12 cellular contexts compared by ENCODE assay signal in genomic region chr7:2511769-2512168, GRCh38. TPM values are rescaled to one million over a fixed set of nuclear protein-coding genes. Genes with fewer than 3 reads are reported as not detected.
DNase-seq lines count a peak whose midpoint lies in the region; ATAC-seq, FAIRE-seq and TF ChIP-seq lines count a peak whose summit lies in the region.
"Had no signal": no experiment of that assay in that cellular context is flagged by ENCODE, and none has a peak within 500 bp of the region (broad histone marks: within the 10 kb centered on the region; RNA-seq: fewer than 3 reads in every experiment).

No MANE protein-coding gene starts in this region.

- no peak for TF ChIP-seq POLR2A in HepG2 (IDR thresholded peaks at IDR 0.05; ENCODE audit: insufficient read depth in 1 of 2, low read depth in 2 of 2, low read length in 2 of 2)
- no peak for TF ChIP-seq POLR2A in transverse colon (IDR thresholded peaks at IDR 0.05)
- no peak for TF ChIP-seq POLR2A in tibial nerve (IDR thresholded peaks at IDR 0.05)

- H3K9ac ChIP-seq in HepG2 (ENCODE audit: insufficient read depth, low read depth, low read length) = no peak overlapping the region

- WGBS in HepG2 (ENCODE audit: low lambda C conversion rate) = 2% methylated on average over 7 of the region's 18 CpGs
- 54% methylated on average over 7 of the region's 18 CpGs; no CpG with 5 or more reads in 1 of the 2 donors for WGBS in transverse colon (ENCODE audit: low coverage in 1 of 2), 2 donors
- 59% methylated on average over 15 of the region's 18 CpGs; no CpG with 5 or more reads in 1 of the 2 donors for WGBS in tibial nerve, 2 donors

- H3K9me3 ChIP-seq in HepG2 (ENCODE audit: low read length) (no peaks in the 10 kb centered on the region), transverse colon (no peaks in the 10 kb centered on the region), tibial nerve (no peaks in the 10 kb centered on the region)

- TF ChIP-seq EP300 in HepG2 (IDR thresholded peaks at IDR 0.05; ENCODE audit: low read depth in 2 of 2, low read length in 2 of 2) (no peak), HepG2 (CRISPR knock-in tag; IDR thresholded peaks at IDR 0.05; ENCODE audit: borderline replicate concordance) (no peak), transverse colon (IDR thresholded peaks at IDR 0.05; ENCODE audit: low read depth) (no peak), tibial nerve (IDR thresholded peaks at IDR 0.05) (no peak)

- TF ChIP-seq RAD21 in HepG2 (CRISPR knock-in tag; IDR thresholded peaks at IDR 0.05) = no peak

- H3K9me3 Mint-ChIP-seq in activated naive CD4-positive, alpha-beta T cell treated with anti-CD3 and anti-CD28 coated beads, Interleukin-2, amount 50 U/mL, for 24 hours = no peaks in the 10 kb centered on the region
- H3K9me3 Mint-ChIP-seq in activated T-helper 1 cell treated with anti-CD3 and anti-CD28 coated beads, Interleukin-12 subunit alpha, Interleukin-12 subunit beta, Interleukin-2, Interleukin-4 antibody, amounts not matched to agents 30 ng/mL and 10 ng/mL and 1 ng/mL, durations not matched to agents 14 hours and 24 hours and 36 hours = no peaks in the 10 kb centered on the region

- H3K27ac Mint-ChIP-seq in activated naive CD4-positive, alpha-beta T cell treated with anti-CD3 and anti-CD28 coated beads, Interleukin-2, amount 50 U/mL, for 24 hours = peak overlapping the region; percentile 77
- peak overlapping the region; percentile 89 for H3K27ac Mint-ChIP-seq in activated T-helper 1 cell treated with anti-CD3 and anti-CD28 coated beads, Interleukin-12 subunit alpha, Interleukin-12 subunit beta, Interleukin-2, Interleukin-4 antibody, amounts not matched to agents 30 ng/mL and 10 ng/mL and 1 ng/mL, durations not matched to agents 14 hours and 24 hours and 36 hours

- BruUV-seq in HepG2 (replicated peaks; lab: Mats Ljungman, UMichigan) = no TSS peak

- peaks cover 10 to 82% of the 10 kb centered on the region in 2 experiments; a peak in 4 of 5 replicates for H3K27me3 ChIP-seq in HepG2 (ENCODE audit: control insufficient read depth in 1 of 2, insufficient read depth in 2 of 2, low read length in 2 of 2)
- H3K27me3 ChIP-seq in transverse colon = no peaks in the 10 kb centered on the region
- H3K27me3 ChIP-seq in tibial nerve = no peaks in the 10 kb centered on the region

- H3K36me3 ChIP-seq in HepG2 (replicated peaks in 1 of 2; ENCODE audit: control insufficient read depth in 1 of 2, insufficient read depth in 2 of 2, low read length in 2 of 2) (no peaks in the 10 kb centered on the region), transverse colon (no peaks in the 10 kb centered on the region), tibial nerve (no peaks in the 10 kb centered on the region)
- H3K36me3 ChIP-seq: cardiac muscle cell had no signal

- H3K4me1 Mint-ChIP-seq in activated naive CD4-positive, alpha-beta T cell treated with anti-CD3 and anti-CD28 coated beads, Interleukin-2, amount 50 U/mL, for 24 hours = peaks cover 53% of the 10 kb centered on the region
- H3K4me1 Mint-ChIP-seq in activated T-helper 1 cell treated with anti-CD3 and anti-CD28 coated beads, Interleukin-12 subunit alpha, Interleukin-12 subunit beta, Interleukin-2, Interleukin-4 antibody, amounts not matched to agents 30 ng/mL and 10 ng/mL and 1 ng/mL, durations not matched to agents 14 hours and 24 hours and 36 hours (ENCODE audit: low read depth) = peaks cover 42% of the 10 kb centered on the region

- H3K27me3 Mint-ChIP-seq in activated naive CD4-positive, alpha-beta T cell treated with anti-CD3 and anti-CD28 coated beads, Interleukin-2, amount 50 U/mL, for 24 hours = no peaks in the 10 kb centered on the region
- H3K27me3 Mint-ChIP-seq in activated T-helper 1 cell treated with anti-CD3 and anti-CD28 coated beads, Interleukin-12 subunit alpha, Interleukin-12 subunit beta, Interleukin-2, Interleukin-4 antibody, amounts not matched to agents 30 ng/mL and 10 ng/mL and 1 ng/mL, durations not matched to agents 14 hours and 24 hours and 36 hours (ENCODE audit: insufficient read depth) = peaks cover 5% of the 10 kb centered on the region

- DNase-seq in activated naive CD4-positive, alpha-beta T cell treated with Interleukin-2 at 50 U/mL for 16 hours = no peak
- DNase-seq in activated T-helper 1 cell treated with anti-CD3 and anti-CD28 coated beads, Interleukin-12 subunit alpha, Interleukin-12 subunit beta, Interleukin-2, Interleukin-4 antibody, amounts not matched to agents 30 ng/mL and 10 ng/mL and 1 ng/mL, durations not matched to agents 14 hours and 24 hours and 36 hours (ENCODE audit: low spot score) = no peak
- DNase-seq in HepG2 (ENCODE audit: low spot score) = no peak
- DNase-seq in transverse colon = no peak
- DNase-seq in NCI-H2171 (lab: John Stamatoyannopoulos, UW) = no peak
- DNase-seq in NCI-H226 = no peak
- DNase-seq in tibial nerve (ENCODE audit: low spot score in 2 of 2) = no peak
- DNase-seq: GOT3, kidney glomerular epithelial cell had no signal

- intact Hi-C loops in activated T-helper 1 cell treated with anti-CD3 and anti-CD28 coated beads, Interleukin-12 subunit alpha, Interleukin-12 subunit beta, Interleukin-2, Interleukin-4 antibody, amounts not matched to agents 30 ng/mL and 10 ng/mL and 1 ng/mL, durations not matched to agents 14 hours and 24 hours and 36 hours (cut with micrococcal nuclease) = no loop called here
- intact Hi-C loops in HepG2 (cut with micrococcal nuclease; ENCODE audit: unreplicated experiment) (no loop called here), transverse colon (cut with DNase I; ENCODE audit: low total_unique reads) (no loop called here)

- POLR2A ChIA-PET in HepG2 (lab: Yijun Ruan, JAX) = no interaction called here

- ATAC-seq in HepG2 = peak; percentile 37; the same call in 2 of the 3 replicates

- H3K4me3 ChIP-seq in HepG2 (replicated peaks in 1 of 3; ENCODE audit: insufficient read depth in 1 of 3, low read depth in 2 of 3, low read length in 3 of 3) (peak overlapping the region; percentile 19 to 71 (median 46); a peak in 4 of 6 replicates), transverse colon (no peak overlapping the region), tibial nerve (peak overlapping the region in 1 of 4 donors; percentile 27)
- H3K4me3 ChIP-seq: cardiac muscle cell had no signal

- in situ Hi-C loops in HepG2 (cut with HindIII; ENCODE audit: extremely low pct_ligation_motif_present, low pct_unique_long_range_greater_than_20kb) (no loop called here), transverse colon (cut with MboI; ENCODE audit: low pct_ligation_motif_present in 1 of 4, low pct_unique_long_range_greater_than_20kb in 1 of 4, low sequenced_read_pairs in 3 of 4) (no loop called here)

- H3K27ac ChIP-seq in HepG2 (ENCODE audit: extremely low read length, insufficient read depth, low read length) (no peak overlapping the region), transverse colon (peak overlapping the region; percentile 50 to 65 (median 64)), tibial nerve (peak overlapping the region in 2 of 4 donors; percentile 22 to 85)
- H3K27ac ChIP-seq: cardiac muscle cell had no signal

- H3K4me2 ChIP-seq in HepG2 (ENCODE audit: low read depth, low read length) = peak overlapping the region; percentile 83

- CTCF ChIA-PET in HepG2 (lab: Yijun Ruan, JAX; ENCODE audit: low intra/inter-chr PET ratio, low total read pairs) = no interaction called here

- H3K79me2 ChIP-seq in HepG2 (ENCODE audit: insufficient read depth, low read length) = no peaks in the 10 kb centered on the region

- 0 out of 2 replicates have a peak, but pooled peaks have one; percentile 2 for TF ChIP-seq CTCF in HepG2 (CRISPR knock-in tag; IDR thresholded peaks at IDR 0.05)
- TF ChIP-seq CTCF in transverse colon (IDR thresholded peaks at IDR 0.05) = no peak
- no peak for TF ChIP-seq CTCF in tibial nerve (IDR thresholded peaks at IDR 0.05)

- peak overlapping the region; percentile 69 for H3K4me3 Mint-ChIP-seq in activated naive CD4-positive, alpha-beta T cell treated with anti-CD3 and anti-CD28 coated beads, Interleukin-2, amount 50 U/mL, for 24 hours
- H3K4me3 Mint-ChIP-seq in activated T-helper 1 cell treated with anti-CD3 and anti-CD28 coated beads, Interleukin-12 subunit alpha, Interleukin-12 subunit beta, Interleukin-2, Interleukin-4 antibody, amounts not matched to agents 30 ng/mL and 10 ng/mL and 1 ng/mL, durations not matched to agents 14 hours and 24 hours and 36 hours = peak overlapping the region; percentile 26

- peaks cover 79% of the 10 kb centered on the region for H3K4me1 ChIP-seq in HepG2 (ENCODE audit: insufficient read depth, low read length)
- peaks cover 15 to 37% (median 28%) of the 10 kb centered on the region in 4 donors for H3K4me1 ChIP-seq in transverse colon
- H3K4me1 ChIP-seq in tibial nerve = peaks cover 0 to 46% (median 29%) of the 10 kb centered on the region in 4 donors

- FAIRE-seq in HepG2 (lab: Jason Lieb, UNC) = no peak

- H4K20me1 ChIP-seq in HepG2 (ENCODE audit: insufficient read depth, low read length) = no peaks in the 10 kb centered on the region

- H3K36me3 Mint-ChIP-seq in activated naive CD4-positive, alpha-beta T cell treated with anti-CD3 and anti-CD28 coated beads, Interleukin-2, amount 50 U/mL, for 24 hours = no peaks in the 10 kb centered on the region
- H3K36me3 Mint-ChIP-seq in activated T-helper 1 cell treated with anti-CD3 and anti-CD28 coated beads, Interleukin-12 subunit alpha, Interleukin-12 subunit beta, Interleukin-2, Interleukin-4 antibody, amounts not matched to agents 30 ng/mL and 10 ng/mL and 1 ng/mL, durations not matched to agents 14 hours and 24 hours and 36 hours (ENCODE audit: low read depth) = no peaks in the 10 kb centered on the region

- H2AFZ ChIP-seq in HepG2 (ENCODE audit: low read length) = no peak overlapping the region

RNA-seq across cellular contexts. Expression of gene LFNG, which starts 7.8 kb away (rescaled TPM):
- total RNA-seq in activated T-helper 1 cell treated with anti-CD3 and anti-CD28 coated beads, Interleukin-12 subunit alpha, Interleukin-12 subunit beta, Interleukin-2, Interleukin-4 antibody, amounts not matched to agents 30 ng/mL and 10 ng/mL and 1 ng/mL, durations not matched to agents 14 hours and 24 hours and 36 hours = 34.8 and 34.9 TPM in 2 replicates
- total RNA-seq in HepG2 (2016; rRNA removed; fragmentation: Illumina TruSeq; extraction: Trizol) (0.44 TPM in 1 of 2 replicates, not detected in the other), transverse colon (100 to 1,000 TPM in 2 of 4 donors, 10 to 100 TPM in 2; 17.9 to 162 (median 80.6) TPM), tibial nerve (10 to 100 TPM in 3 of 4 donors, 1 to 10 TPM in 1; 8.8 to 21.6 (median 11.3) TPM)
- not detected in 2 replicates for total RNA-seq in HepG2 (2016; cell fraction: cytosol; rRNA removed; fragmentation: Illumina TruSeq; extraction: Trizol; ENCODE audit: low read depth)
- total RNA-seq in HepG2 (2016; cell fraction: insoluble cytoplasmic fraction; rRNA removed; fragmentation: Illumina TruSeq; extraction: Trizol) = 0.18 and 0.80 TPM in 2 replicates
- total RNA-seq in HepG2 (2016; cell fraction: membrane; rRNA removed; fragmentation: Illumina TruSeq; extraction: Trizol) = 0.22 and 0.24 TPM in 2 replicates
- 0.19 and 0.81 TPM in 2 replicates for total RNA-seq in HepG2 (2016; cell fraction: nucleus; rRNA removed; fragmentation: Illumina TruSeq; extraction: Trizol)
- polyA plus RNA-seq in HepG2 (2011; rRNA removed) = 1.5 and 1.6 TPM in 2 replicates
- 1.1 and 2.1 TPM in 2 replicates for polyA plus RNA-seq in HepG2 (2011; cell fraction: cytosol; rRNA removed)
- polyA plus RNA-seq in HepG2 (2011; cell fraction: nucleus; rRNA removed) = 3.6 and 4.6 TPM in 2 replicates
- 0.72 and 1.2 TPM in 2 replicates for polyA plus RNA-seq in HepG2 (2012)
- 0.07 and 0.11 TPM in 2 replicates for polyA plus RNA-seq in HepG2 (2016; cell fraction: cytosol; fragmentation: Illumina TruSeq; extraction: Trizol; ENCODE audit: low read depth)
- polyA plus RNA-seq in HepG2 (2016; cell fraction: insoluble cytoplasmic fraction; fragmentation: Illumina TruSeq; extraction: Trizol; ENCODE audit: low read depth) = 0.16 TPM in 1 of 2 replicates, not detected in the other
- 0.12 and 0.18 TPM in 2 replicates for polyA plus RNA-seq in HepG2 (2016; cell fraction: membrane; fragmentation: Illumina TruSeq; extraction: Trizol; ENCODE audit: low read depth)
- 0.70 and 1.00 TPM in 2 replicates for polyA plus RNA-seq in HepG2 (2016; cell fraction: nucleus; fragmentation: Illumina TruSeq; extraction: Trizol; ENCODE audit: insufficient read depth, low read depth)
- 3.4 and 11.1 TPM in 2 replicates for polyA minus RNA-seq in HepG2 (2011; rRNA and poly(A)+ RNA removed; ENCODE audit: low replicate concordance)
- 1.5 TPM in 2 replicates for polyA minus RNA-seq in HepG2 (2011; cell fraction: cytosol; rRNA and poly(A)+ RNA removed)
- 2.4 and 4.6 TPM in 2 replicates for polyA minus RNA-seq in HepG2 (2011; cell fraction: nucleus; rRNA and poly(A)+ RNA removed)

RNA-seq across cellular contexts. Expression of gene GRIFIN, which starts 35.6 kb away (rescaled TPM):
- not detected in 2 replicates for total RNA-seq in activated T-helper 1 cell treated with anti-CD3 and anti-CD28 coated beads, Interleukin-12 subunit alpha, Interleukin-12 subunit beta, Interleukin-2, Interleukin-4 antibody, amounts not matched to agents 30 ng/mL and 10 ng/mL and 1 ng/mL, durations not matched to agents 14 hours and 24 hours and 36 hours
- total RNA-seq in HepG2 (2016; rRNA removed; fragmentation: Illumina TruSeq; extraction: Trizol) = not detected in 2 replicates
- not detected in 2 replicates for total RNA-seq in HepG2 (2016; cell fraction: cytosol; rRNA removed; fragmentation: Illumina TruSeq; extraction: Trizol; ENCODE audit: low read depth)
- not detected in 2 replicates for total RNA-seq in HepG2 (2016; cell fraction: insoluble cytoplasmic fraction; rRNA removed; fragmentation: Illumina TruSeq; extraction: Trizol)
- not detected in 2 replicates for total RNA-seq in HepG2 (2016; cell fraction: membrane; rRNA removed; fragmentation: Illumina TruSeq; extraction: Trizol)
- total RNA-seq in HepG2 (2016; cell fraction: nucleus; rRNA removed; fragmentation: Illumina TruSeq; extraction: Trizol) = not detected in 2 replicates
- polyA plus RNA-seq in HepG2 (2011; rRNA removed) = not detected in 2 replicates
- not detected in 2 replicates for polyA plus RNA-seq in HepG2 (2011; cell fraction: cytosol; rRNA removed)
- polyA plus RNA-seq in HepG2 (2011; cell fraction: nucleus; rRNA removed) = not detected in 2 replicates
- polyA plus RNA-seq in HepG2 (2012) = not detected in 2 replicates
- polyA plus RNA-seq in HepG2 (2016; cell fraction: cytosol; fragmentation: Illumina TruSeq; extraction: Trizol; ENCODE audit: low read depth) = not detected in 2 replicates
- not detected in 2 replicates for polyA plus RNA-seq in HepG2 (2016; cell fraction: insoluble cytoplasmic fraction; fragmentation: Illumina TruSeq; extraction: Trizol; ENCODE audit: low read depth)
- polyA plus RNA-seq in HepG2 (2016; cell fraction: membrane; fragmentation: Illumina TruSeq; extraction: Trizol; ENCODE audit: low read depth) = not detected in 2 replicates
- polyA plus RNA-seq in HepG2 (2016; cell fraction: nucleus; fragmentation: Illumina TruSeq; extraction: Trizol; ENCODE audit: insufficient read depth, low read depth) = not detected in 2 replicates
- not detected in 2 replicates for polyA minus RNA-seq in HepG2 (2011; rRNA and poly(A)+ RNA removed; ENCODE audit: low replicate concordance)
- not detected in 2 replicates for polyA minus RNA-seq in HepG2 (2011; cell fraction: cytosol; rRNA and poly(A)+ RNA removed)
- polyA minus RNA-seq in HepG2 (2011; cell fraction: nucleus; rRNA and poly(A)+ RNA removed) = not detected in 2 replicates
- not detected for total RNA-seq in transverse colon
- not detected for total RNA-seq in tibial nerve
- total RNA-seq: cardiac muscle cell, posterior vena cava had no signal
- polyA plus RNA-seq: cardiac muscle cell had no signal

RNA-seq across cellular contexts. Expression of gene BRAT1, which starts 43.6 kb away (rescaled TPM):
- 39.2 and 42.9 TPM in 2 replicates for total RNA-seq in activated T-helper 1 cell treated with anti-CD3 and anti-CD28 coated beads, Interleukin-12 subunit alpha, Interleukin-12 subunit beta, Interleukin-2, Interleukin-4 antibody, amounts not matched to agents 30 ng/mL and 10 ng/mL and 1 ng/mL, durations not matched to agents 14 hours and 24 hours and 36 hours
- total RNA-seq in HepG2 (2016; rRNA removed; fragmentation: Illumina TruSeq; extraction: Trizol) = 16.7 and 20.3 TPM in 2 replicates
- 3.4 and 3.6 TPM in 2 replicates for total RNA-seq in HepG2 (2016; cell fraction: cytosol; rRNA removed; fragmentation: Illumina TruSeq; extraction: Trizol; ENCODE audit: low read depth)
- 13.2 and 21.6 TPM in 2 replicates for total RNA-seq in HepG2 (2016; cell fraction: insoluble cytoplasmic fraction; rRNA removed; fragmentation: Illumina TruSeq; extraction: Trizol)
- 6.7 and 7.9 TPM in 2 replicates for total RNA-seq in HepG2 (2016; cell fraction: membrane; rRNA removed; fragmentation: Illumina TruSeq; extraction: Trizol)
- total RNA-seq in HepG2 (2016; cell fraction: nucleus; rRNA removed; fragmentation: Illumina TruSeq; extraction: Trizol) = 18.7 and 21.1 TPM in 2 replicates
- polyA plus RNA-seq in HepG2 (2011; rRNA removed) = 10.2 and 14.6 TPM in 2 replicates
- 5.0 and 10.7 TPM in 2 replicates for polyA plus RNA-seq in HepG2 (2011; cell fraction: cytosol; rRNA removed)
- polyA plus RNA-seq in HepG2 (2011; cell fraction: nucleus; rRNA removed) = 126 and 171 TPM in 2 replicates
- polyA plus RNA-seq in HepG2 (2012) = 10.2 and 14.9 TPM in 2 replicates
- polyA plus RNA-seq in HepG2 (2016; cell fraction: cytosol; fragmentation: Illumina TruSeq; extraction: Trizol; ENCODE audit: low read depth) = 1.2 and 1.3 TPM in 2 replicates
- polyA plus RNA-seq in HepG2 (2016; cell fraction: insoluble cytoplasmic fraction; fragmentation: Illumina TruSeq; extraction: Trizol; ENCODE audit: low read depth) = 10.1 and 12.8 TPM in 2 replicates
- 3.8 and 4.4 TPM in 2 replicates for polyA plus RNA-seq in HepG2 (2016; cell fraction: membrane; fragmentation: Illumina TruSeq; extraction: Trizol; ENCODE audit: low read depth)
- 43.7 and 48.3 TPM in 2 replicates for polyA plus RNA-seq in HepG2 (2016; cell fraction: nucleus; fragmentation: Illumina TruSeq; extraction: Trizol; ENCODE audit: insufficient read depth, low read depth)
- 16.2 and 23.5 TPM in 2 replicates for polyA minus RNA-seq in HepG2 (2011; rRNA and poly(A)+ RNA removed; ENCODE audit: low replicate concordance)
- polyA minus RNA-seq in HepG2 (2011; cell fraction: cytosol; rRNA and poly(A)+ RNA removed) = 7.9 and 8.9 TPM in 2 replicates
- 10.3 and 10.4 TPM in 2 replicates for polyA minus RNA-seq in HepG2 (2011; cell fraction: nucleus; rRNA and poly(A)+ RNA removed)
- total RNA-seq in transverse colon = 100 to 1,000 TPM in 1 of 4 donors, 10 to 100 TPM in 3; 31.7 to 120 (median 40.4) TPM
- 10 to 100 TPM; 38.0 to 72.9 (median 52.0) TPM for total RNA-seq in tibial nerve

RNA-seq across cellular contexts. Expression of gene IQCE, which starts 47.0 kb away (rescaled TPM):
- total RNA-seq in activated T-helper 1 cell treated with anti-CD3 and anti-CD28 coated beads, Interleukin-12 subunit alpha, Interleukin-12 subunit beta, Interleukin-2, Interleukin-4 antibody, amounts not matched to agents 30 ng/mL and 10 ng/mL and 1 ng/mL, durations not matched to agents 14 hours and 24 hours and 36 hours = 10.5 and 11.1 TPM in 2 replicates
- total RNA-seq in HepG2 (2016; rRNA removed; fragmentation: Illumina TruSeq; extraction: Trizol) = 2.5 and 3.0 TPM in 2 replicates
- 1.8 and 2.7 TPM in 2 replicates for total RNA-seq in HepG2 (2016; cell fraction: cytosol; rRNA removed; fragmentation: Illumina TruSeq; extraction: Trizol; ENCODE audit: low read depth)
- 1.6 and 2.7 TPM in 2 replicates for total RNA-seq in HepG2 (2016; cell fraction: insoluble cytoplasmic fraction; rRNA removed; fragmentation: Illumina TruSeq; extraction: Trizol)
- total RNA-seq in HepG2 (2016; cell fraction: membrane; rRNA removed; fragmentation: Illumina TruSeq; extraction: Trizol) = 3.0 and 4.1 TPM in 2 replicates
- 2.9 and 4.3 TPM in 2 replicates for total RNA-seq in HepG2 (2016; cell fraction: nucleus; rRNA removed; fragmentation: Illumina TruSeq; extraction: Trizol)
- 1.5 and 1.7 TPM in 2 replicates for polyA plus RNA-seq in HepG2 (2011; rRNA removed)
- 0.54 and 0.68 TPM in 2 replicates for polyA plus RNA-seq in HepG2 (2011; cell fraction: cytosol; rRNA removed)
- polyA plus RNA-seq in HepG2 (2011; cell fraction: nucleus; rRNA removed) = 4.0 and 6.8 TPM in 2 replicates
- 0.59 and 0.83 TPM in 2 replicates for polyA plus RNA-seq in HepG2 (2012)
- polyA plus RNA-seq in HepG2 (2016; cell fraction: cytosol; fragmentation: Illumina TruSeq; extraction: Trizol; ENCODE audit: low read depth) = 2.5 and 2.6 TPM in 2 replicates
- polyA plus RNA-seq in HepG2 (2016; cell fraction: insoluble cytoplasmic fraction; fragmentation: Illumina TruSeq; extraction: Trizol; ENCODE audit: low read depth) = 2.2 and 3.8 TPM in 2 replicates
- polyA plus RNA-seq in HepG2 (2016; cell fraction: membrane; fragmentation: Illumina TruSeq; extraction: Trizol; ENCODE audit: low read depth) = 3.3 and 3.7 TPM in 2 replicates
- polyA plus RNA-seq in HepG2 (2016; cell fraction: nucleus; fragmentation: Illumina TruSeq; extraction: Trizol; ENCODE audit: insufficient read depth, low read depth) = 6.7 and 9.8 TPM in 2 replicates
- 0.62 and 22.8 TPM in 2 replicates for polyA minus RNA-seq in HepG2 (2011; rRNA and poly(A)+ RNA removed; ENCODE audit: low replicate concordance)
- polyA minus RNA-seq in HepG2 (2011; cell fraction: cytosol; rRNA and poly(A)+ RNA removed) = 0.62 and 1.5 TPM in 2 replicates
- 1.5 and 2.2 TPM in 2 replicates for polyA minus RNA-seq in HepG2 (2011; cell fraction: nucleus; rRNA and poly(A)+ RNA removed)
- 100 to 1,000 TPM in 1 of 4 donors, 10 to 100 TPM in 3; 27.2 to 187 (median 55.5) TPM for total RNA-seq in transverse colon
- total RNA-seq in tibial nerve = 10 to 100 TPM; 16.8 to 46.9 (median 26.9) TPM

Comparison
In these comparisons a context has a peak if more than half of its experiments do, and no peak if none do; other contexts are left out.
1. H3K4me3 ChIP-seq: peak in HepG2 (3 of 3); none in transverse colon (0 of 4).